ENCODE assay signal across 28 cellular contexts in genomic region chr16:28125592-28125991, GRCh38.
"Had no signal": no experiment of that assay in that cellular context is flagged by ENCODE, and none has a peak within 500 bp of the region (broad histone marks: within the 10 kb centered on the region; RNA-seq: fewer than 3 reads in every experiment).

No MANE protein-coding gene starts in this region.

- H3K4me3 ChIP-seq: adrenal gland, ascending aorta, left lung, lung, right lobe of liver, skin epidermis, thoracic aorta, vagina had no signal

- H3K27ac Mint-ChIP-seq: dendritic cell treated with granulocyte-macrophage colony-stimulating factor and Interleukin-4, amounts not matched to agents 40 ng/mL and 50 ng/mL, for 4 days; nephron; stimulated activated memory B cell treated with anti-CD40 and anti-IgM and Interleukin-4, amounts not matched to agents 10 μg/mL and 1 μg/mL and 100 μg/mL, for 72 hours; type B pancreatic cell; WTC11 had no signal

- DNase-seq: activated CD4-positive, alpha-beta T cell treated with anti-CD3 and anti-CD28 coated beads, Interleukin-2, amount 50 U/mL, for 48 hours; activated gamma-delta T cell treated with Interleukin-2 at 50 U/mL for 16 hours; adrenal gland; brain microvascular endothelial cell; caudate nucleus; effector CD8-positive, alpha-beta T cell; foreskin melanocyte; kidney glomerular epithelial cell; left lung; nucleus accumbens; right lobe of liver; stimulated activated CD4-positive, alpha-beta T cell treated with anti-CD3 and anti-CD28 coated beads, Interleukin-1b, Interleukin-23, amount 100 ng/mL, for 48 hours; T-helper 1 cell; T1000 had no signal

- H3K4me1 ChIP-seq: adrenal gland, left lung, parathyroid adenoma had no signal

- H3K27me3 Mint-ChIP-seq: activated naive CD8-positive, alpha-beta T cell; dendritic cell treated with granulocyte-macrophage colony-stimulating factor and Interleukin-4, amounts not matched to agents 40 ng/mL and 50 ng/mL, for 4 days; stimulated activated memory B cell treated with anti-CD40 and anti-IgM and Interleukin-4, amounts not matched to agents 10 μg/mL and 1 μg/mL and 100 μg/mL, for 72 hours; type B pancreatic cell had no signal

- H3K9me3 ChIP-seq: adrenal gland, ascending aorta, left lung, right lobe of liver, thoracic aorta, vagina had no signal

- ATAC-seq: esophagus mucosa; left lung; right lobe of liver; stimulated activated memory B cell treated with anti-CD40 and anti-IgM and Interleukin-4, amounts not matched to agents 10 μg/mL and 1 μg/mL and 100 μg/mL, for 72 hours; WTC11 had no signal

- H3K27me3 ChIP-seq: adrenal gland, ascending aorta, brain microvascular endothelial cell, left lung, right lobe of liver, vagina had no signal

- H3K27ac ChIP-seq: adrenal gland, ascending aorta, brain microvascular endothelial cell, parathyroid adenoma, right lobe of liver, skin epidermis, thoracic aorta, vagina had no signal

- H3K9me3 Mint-ChIP-seq: activated T-helper 1 cell treated with anti-CD3 and anti-CD28 coated beads, Interleukin-12 subunit alpha, Interleukin-12 subunit beta, Interleukin-2, Interleukin-4 antibody, amounts not matched to agents 30 ng/mL and 10 ng/mL and 1 ng/mL, durations not matched to agents 14 hours and 24 hours and 36 hours; dendritic cell treated with granulocyte-macrophage colony-stimulating factor and Interleukin-4, amounts not matched to agents 40 ng/mL and 50 ng/mL, for 4 days; nephron; stimulated activated memory B cell treated with anti-CD40 and anti-IgM and Interleukin-4, amounts not matched to agents 10 μg/mL and 1 μg/mL and 100 μg/mL, for 72 hours; type B pancreatic cell; WTC11 had no signal

- H3K4me3 Mint-ChIP-seq: activated naive CD8-positive, alpha-beta T cell; activated T-helper 1 cell treated with anti-CD3 and anti-CD28 coated beads, Interleukin-12 subunit alpha, Interleukin-12 subunit beta, Interleukin-2, Interleukin-4 antibody, amounts not matched to agents 30 ng/mL and 10 ng/mL and 1 ng/mL, durations not matched to agents 14 hours and 24 hours and 36 hours; dendritic cell treated with granulocyte-macrophage colony-stimulating factor and Interleukin-4, amounts not matched to agents 40 ng/mL and 50 ng/mL, for 4 days; nephron; stimulated activated memory B cell treated with anti-CD40 and anti-IgM and Interleukin-4, amounts not matched to agents 10 μg/mL and 1 μg/mL and 100 μg/mL, for 72 hours; type B pancreatic cell; WTC11 had no signal
